ENCODE assay signal across 8 cellular contexts in the genomic region with DNA sequence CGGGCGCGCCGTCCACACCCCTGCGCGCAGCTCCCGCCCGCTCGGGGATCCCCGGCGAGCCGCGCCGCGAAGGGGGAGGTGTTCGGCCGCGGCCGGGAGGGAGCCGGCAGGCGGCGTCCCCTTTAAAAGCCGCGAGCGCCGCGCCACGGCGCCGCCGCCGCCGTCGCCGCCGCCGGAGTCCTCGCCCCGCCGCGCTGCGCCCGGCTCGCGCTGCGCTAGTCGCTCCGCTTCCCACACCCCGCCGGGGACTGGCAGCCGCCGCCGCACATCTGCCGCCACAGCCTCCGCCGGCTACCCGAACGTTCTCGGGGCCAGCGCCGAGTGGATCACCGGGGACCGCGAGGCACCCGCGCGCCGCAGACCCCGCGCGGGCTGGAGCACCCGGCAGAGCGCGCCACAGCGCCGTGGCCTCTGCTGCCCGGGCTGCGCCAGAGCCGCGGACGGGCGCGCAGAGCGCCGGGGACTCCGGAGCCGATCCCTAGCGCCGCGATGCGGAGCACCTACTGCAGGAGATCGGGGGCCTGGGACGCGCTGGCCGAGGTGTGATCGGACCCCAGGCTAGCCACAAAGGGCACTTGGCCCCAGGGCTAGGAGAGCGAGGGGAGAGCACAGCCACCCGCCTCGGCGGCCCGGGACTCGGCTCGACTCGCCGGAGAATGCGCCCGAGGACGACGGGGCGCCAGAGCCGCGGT. TPM values are rescaled to one million over a fixed set of nuclear protein-coding genes. Genes with fewer than 3 reads are reported as not detected.
DNase-seq lines count a peak whose midpoint lies in the region; ATAC-seq and TF ChIP-seq lines count a peak whose summit lies in the region.

BMP2 (plus strand) TSS at position 151 of the 692 bp plus-strand sequence. CDS start 2,441 bp downstream, outside the sequence.

- H3K27ac Mint-ChIP-seq in activated T-cell treated with anti-CD3 and anti-CD28 coated beads, Interleukin-2, amount 50 U/mL, for 24 hours: no peak within 1 kb of the TSS

- H3K4me3 Mint-ChIP-seq in activated T-cell treated with anti-CD3 and anti-CD28 coated beads, Interleukin-2, amount 50 U/mL, for 24 hours: peak within 1 kb of the TSS; percentile 42

- H3K9me3 Mint-ChIP-seq in activated T-cell treated with anti-CD3 and anti-CD28 coated beads, Interleukin-2, amount 50 U/mL, for 24 hours: no peaks in the 10 kb centered on the region

- intact Hi-C loops in ascending aorta (cut with DNase I) (loop anchor here (1.0 to 10.0 kb wide), 7 partner anchors 63 to 1247 kb away; partner anchors contain the start of gene TMX4), posterior cingulate gyrus (cut with DNase I) (loop anchor here (5.0 to 10.0 kb wide), 2 partner anchors 327 to 1090 kb away; no protein-coding TSS in a partner anchor)

- ATAC-seq in HG02759 (IDR thresholded peaks at IDR 0.05; ENCODE audit: unreplicated experiment): peak; percentile 78

- H3K27me3 Mint-ChIP-seq in activated T-cell treated with anti-CD3 and anti-CD28 coated beads, Interleukin-2, amount 50 U/mL, for 24 hours: peaks cover 72% of the 10 kb centered on the region

- H3K4me1 Mint-ChIP-seq in activated T-cell treated with anti-CD3 and anti-CD28 coated beads, Interleukin-2, amount 50 U/mL, for 24 hours (ENCODE audit: low read depth): no peaks in the 10 kb centered on the region

- peak within 1 kb of the TSS; percentile 76 to 89 for H3K27ac ChIP-seq in ascending aorta

- no peaks in the 10 kb centered on the region for H3K36me3 Mint-ChIP-seq in activated T-cell treated with anti-CD3 and anti-CD28 coated beads, Interleukin-2, amount 50 U/mL, for 24 hours (ENCODE audit: low read depth)

- no peak for TF ChIP-seq CTCF in ascending aorta (IDR thresholded peaks at IDR 0.05)

- peak; percentile 31 for DNase-seq in activated T-cell treated with anti-CD3 and anti-CD28 coated beads, Interleukin-2, amount 50 U/mL, for 24 hours
- no peak for DNase-seq in activated T-cell treated with anti-CD3 and anti-CD28 coated beads for 4 hours
- peak; percentile 55 for DNase-seq in NCI-H345 treated with DMSO at 0.1 percent for 48 hours (lab: John Stamatoyannopoulos, UW; ENCODE audit: unreplicated experiment)
- peak in 1 of 2 donors; percentile 72 for DNase-seq in ascending aorta (ENCODE audit: low spot score in 2 of 2)
- DNase-seq in hippocampal formation (lab: John Stamatoyannopoulos, UW): peak; percentile 52 to 71
- peak; percentile 32 to 92 (median 42) for DNase-seq in posterior cingulate gyrus
- no peak for DNase-seq in effector CD4-positive, alpha-beta T cell

- H3K4me3 ChIP-seq in ascending aorta: peak within 1 kb of the TSS; percentile 86 to 87

- H3K36me3 ChIP-seq in ascending aorta: no peaks in the 10 kb centered on the region

- peaks cover 3 to 8% of the 10 kb centered on the region in 2 donors for H3K4me1 ChIP-seq in ascending aorta

- no peaks in the 10 kb centered on the region for H3K9me3 ChIP-seq in ascending aorta

- H3K27me3 ChIP-seq in ascending aorta: no peaks in the 10 kb centered on the region

RNA-seq across cellular contexts. Expression of gene BMP2, which starts in this region (rescaled TPM):
- total RNA-seq in ascending aorta: 31.1 TPM

Comparison
In these comparisons a context has a peak if more than half of its experiments do, and no peak if none do; other contexts are left out.
1. DNase-seq: peak in activated T-cell treated with anti-CD3 and anti-CD28 coated beads, Interleukin-2, amount 50 U/mL, for 24 hours (single experiment), NCI-H345 treated with DMSO at 0.1 percent for 48 hours (single experiment), hippocampal formation (2 of 2) and posterior cingulate gyrus (10 of 10); none in activated T-cell treated with anti-CD3 and anti-CD28 coated beads for 4 hours (single experiment) and effector CD4-positive, alpha-beta T cell (single experiment).